ENCODE assay signal across 17 cellular contexts in genomic region chr16:2974319-2975056, GRCh38. TPM values are rescaled to one million over a fixed set of nuclear protein-coding genes. Genes with fewer than 3 reads are reported as not detected.
DNase-seq lines count a peak whose midpoint lies in the region; ATAC-seq, FAIRE-seq and TF ChIP-seq lines count a peak whose summit lies in the region.
"Had no signal": no experiment of that assay in that cellular context is flagged by ENCODE, and none has a peak within 500 bp of the region (broad histone marks: within the 10 kb centered on the region; RNA-seq: fewer than 3 reads in every experiment).

No MANE protein-coding gene starts in this region.

- TF ChIP-seq POLR2A in K562 (conservative IDR thresholded peaks at IDR 0.05) = peak; percentile 57

- intact Hi-C loops in K562 (cut with micrococcal nuclease) = no loop called here
- intact Hi-C loops in activated CD4-positive, alpha-beta T cell treated with anti-CD3 and anti-CD28 coated beads for 36 hours (cut with DNase I, micrococcal nuclease) = loop anchor here in 1 of 2 experiments (5.0 kb wide), 1 partner anchor 48 kb away; the partner anchor contains the start of genes HCFC1R1, THOC6 and TNFRSF12A

- H3K36me3 ChIP-seq in BLaER1 (peaks cover 46% of the 10 kb centered on the region), HEK293 (ENCODE audit: control insufficient read depth in 2 of 2, insufficient read depth in 1 of 2, low read length in 2 of 2) (peaks cover 3 to 76% of the 10 kb centered on the region in 2 experiments; a peak in 2 of 3 replicates), K562 (ENCODE audit: control insufficient read depth, insufficient read depth, low read length) (peaks cover 84% of the 10 kb centered on the region; the same call in 2 of the 3 replicates)

- H3K36me3 Mint-ChIP-seq in activated CD4-positive, alpha-beta T cell treated with anti-CD3 and anti-CD28 coated beads for 36 hours (ENCODE audit: low read depth) = peaks cover 42% of the 10 kb centered on the region
- H3K36me3 Mint-ChIP-seq: CD4-positive, alpha-beta memory T cell had no signal

- no TSS peak for BruUV-seq in K562 (replicated peaks; lab: Mats Ljungman, UMichigan)

- H3K4me1 Mint-ChIP-seq in activated CD4-positive, alpha-beta T cell treated with anti-CD3 and anti-CD28 coated beads for 36 hours = peaks cover 8% of the 10 kb centered on the region

- no peak for DNase-seq in K562 (ENCODE audit: extremely low read depth in 1 of 4, low spot score in 3 of 4)
- no peak for DNase-seq in activated CD4-positive, alpha-beta T cell treated with anti-CD3 and anti-CD28 coated beads for 4 hours
- DNase-seq in activated CD4-positive, alpha-beta T cell treated with anti-CD3 and anti-CD28 coated beads for 36 hours = no peak
- DNase-seq: AML-193; CD4-positive, alpha-beta memory T cell; DMS79; GDM1; KG1; NCI-H1092; NCI-H345; NCI-H526 treated with DMSO at 0.1 percent for 48 hours; PC-3 had no signal

- no peaks in the 10 kb centered on the region for H3K27me3 ChIP-seq in BLaER1
- H3K27me3 ChIP-seq in K562 (ENCODE audit: control insufficient read depth in 2 of 2, insufficient read depth in 2 of 2, low read length in 2 of 2) = no peaks in the 10 kb centered on the region

- no peaks in the 10 kb centered on the region for H3K9me3 ChIP-seq in BLaER1
- H3K9me3 ChIP-seq in HEK293 (ENCODE audit: control insufficient read depth, insufficient read depth, low read depth, low read length) = no peaks in the 10 kb centered on the region
- no peaks in the 10 kb centered on the region for H3K9me3 ChIP-seq in K562 (replicated peaks; ENCODE audit: control insufficient read depth, insufficient read depth, low read depth, low read length)

- 94% methylated on average over 15 of the region's 15 CpGs for WGBS in K562 (ENCODE audit: insufficient coverage, low coverage, missing lambda C conversion rate)

- no peaks in the 10 kb centered on the region for H3K9me3 Mint-ChIP-seq in activated CD4-positive, alpha-beta T cell treated with anti-CD3 and anti-CD28 coated beads for 36 hours (ENCODE audit: low read depth)

- H3K9me1 ChIP-seq in K562 (ENCODE audit: control insufficient read depth, insufficient read depth, low read length) = peaks cover 3% of the 10 kb centered on the region

- H3K4me3 Mint-ChIP-seq in activated CD4-positive, alpha-beta T cell treated with anti-CD3 and anti-CD28 coated beads for 36 hours = no peak overlapping the region

- CTCF ChIA-PET in HEK293 (lab: Yijun Ruan, JAX) (interaction anchor here (0.6 kb wide), 1 partner anchor 1553 kb away, joined by 3 read pairs; no protein-coding TSS in a partner anchor), K562 (lab: Yijun Ruan, JAX; ENCODE audit: low intra/inter-chr PET ratio) (no interaction called here)
- CTCF ChIA-PET in activated CD4-positive, alpha-beta T cell treated with anti-CD3 and anti-CD28 coated beads for 36 hours (lab: Charles Lee) = interaction anchor here (0.6 to 1.1 kb wide), 3 partner anchors 10 to 53 kb away, joined by 3 read pairs; no protein-coding TSS in a partner anchor

- H3K79me2 ChIP-seq in K562 (ENCODE audit: control insufficient read depth, insufficient read depth, low read length) = peaks cover 51% of the 10 kb centered on the region

- no peak overlapping the region for H2AFZ ChIP-seq in K562 (ENCODE audit: low read depth, low read length)

- H3K27me3 Mint-ChIP-seq in activated CD4-positive, alpha-beta T cell treated with anti-CD3 and anti-CD28 coated beads for 36 hours = no peaks in the 10 kb centered on the region

- FAIRE-seq in K562 (lab: Jason Lieb, UNC) = no peak

- POLR2A ChIA-PET in HEK293 (lab: Yijun Ruan, JAX) (interaction anchor here (0.6 to 1.5 kb wide), 5 partner anchors 8 to 92 kb away, joined by 3 to 4 read pairs (median 3); partner anchors contain the start of gene FLYWCH2), K562 (lab: Yijun Ruan, JAX) (interaction anchor here (0.6 to 1.8 kb wide), 6 partner anchors 9 to 170 kb away, joined by 3 to 8 read pairs (median 4); no protein-coding TSS in a partner anchor)
- POLR2A ChIA-PET in activated CD4-positive, alpha-beta T cell treated with anti-CD3 and anti-CD28 coated beads for 36 hours (lab: Charles Lee) = no interaction called here

- H3K27ac Mint-ChIP-seq in activated CD4-positive, alpha-beta T cell treated with anti-CD3 and anti-CD28 coated beads for 36 hours = no peak overlapping the region
- H3K27ac Mint-ChIP-seq: CD4-positive, alpha-beta memory T cell had no signal

- peak overlapping the region; percentile 91 for H3K27ac ChIP-seq in BLaER1
- H3K27ac ChIP-seq in HEK293 (ENCODE audit: extremely low read depth, low read depth, low read length) = no peak overlapping the region; the same call in 1 of the 2 replicates
- no peak overlapping the region for H3K27ac ChIP-seq in K562 (ENCODE audit: extremely low read depth, low read depth, low read length)
- H3K27ac ChIP-seq: SK-N-MC had no signal

- ATAC-seq in K562 = no peak
- ATAC-seq in activated CD4-positive, alpha-beta T cell treated with anti-CD3 and anti-CD28 coated beads for 36 hours = no peak
- no peak for ATAC-seq in GM19351 (IDR thresholded peaks at IDR 0.05; ENCODE audit: unreplicated experiment)
- ATAC-seq: PC-3 had no signal

- H4K20me1 ChIP-seq in BLaER1 (peaks cover 77% of the 10 kb centered on the region), K562 (replicated peaks; ENCODE audit: control insufficient read depth, insufficient read depth, low read length) (peaks cover 25% of the 10 kb centered on the region)

- TF ChIP-seq RAD21 in K562 (CRISPR knock-in tag; conservative IDR thresholded peaks at IDR 0.05 in 1 of 2, IDR thresholded peaks at IDR 0.05 in 1 of 2) = no peak

- peak overlapping the region; percentile 97 for H3K4me2 ChIP-seq in BLaER1
- H3K4me2 ChIP-seq in K562 (ENCODE audit: insufficient read depth, low read length) = no peak overlapping the region

- no peak for TF ChIP-seq CTCF in HEK293 (tag by site-specific recombination; IDR thresholded peaks at IDR 0.05)
- TF ChIP-seq CTCF in K562 (IDR thresholded peaks at IDR 0.05 in 2 of 3, conservative IDR thresholded peaks at IDR 0.05 in 1 of 3; ENCODE audit: insufficient read depth in 2 of 3, low read depth in 1 of 3, low read length in 3 of 3) = no peak

- H3K4me3 ChIP-seq in BLaER1 (peak overlapping the region; percentile 93), HEK293 (ENCODE audit: low read depth, low read length) (no peak overlapping the region), K562 (no peak overlapping the region)
- H3K4me3 ChIP-seq: SK-N-MC had no signal

- H3K4me1 ChIP-seq in BLaER1 (peaks cover 93% of the 10 kb centered on the region), HEK293 (ENCODE audit: control insufficient read depth, insufficient read depth, low read length) (peaks cover 9% of the 10 kb centered on the region), K562 (replicated peaks in 1 of 2; ENCODE audit: control insufficient read depth in 2 of 2, insufficient read depth in 2 of 2, low read length in 2 of 2) (peaks cover 9 to 92% of the 10 kb centered on the region in 2 experiments; a peak in 4 of 5 replicates)

- in situ Hi-C loops in K562 (cut with MboI) = no loop called here

- TF ChIP-seq EP300 in K562 (IDR thresholded peaks at IDR 0.05; ENCODE audit: low read length) = no peak

- H3K9ac ChIP-seq in BLaER1 = peak overlapping the region; percentile 92
- H3K9ac ChIP-seq in K562 (ENCODE audit: insufficient read depth in 1 of 2, low read depth in 2 of 2, low read length in 2 of 2) = peak overlapping the region in 1 of 2 experiments; percentile 81; a peak in 2 of 4 replicates

RNA-seq across cellular contexts. Expression of gene PAQR4, which starts 5.3 kb away (rescaled TPM):
- 19.5 and 61.4 TPM in 2 replicates for total RNA-seq in K562 (2011; cell fraction: chromatin; rRNA removed; ENCODE audit: low replicate concordance)
- 51.0 and 53.6 TPM in 2 replicates for total RNA-seq in K562 (2011; cell fraction: nucleolus; rRNA removed)
- total RNA-seq in K562 (2011; cell fraction: nucleoplasm; rRNA removed) = 31.3 and 34.3 TPM in 2 replicates
- total RNA-seq in K562 (2014; rRNA removed) = 25.3 and 30.1 TPM in 2 replicates
- 8.2 and 10.7 TPM in 2 replicates for total RNA-seq in K562 (2014; rRNA removed; fragmentation: Illumina TruSeq; extraction: Trizol)
- total RNA-seq in K562 (2015; rRNA removed; fragmentation: Illumina TruSeq; extraction: Trizol) = 19.5 and 22.0 TPM in 2 replicates
- total RNA-seq in K562 (2021) = 40.4 TPM in 2 replicates
- 11.6 and 14.6 TPM in 2 replicates for polyA plus RNA-seq in K562 (2011; rRNA removed)
- 16.4 and 41.9 TPM in 2 replicates for polyA plus RNA-seq in K562 (2011; cell fraction: cytosol; rRNA removed)
- 40.3 and 69.3 TPM in 2 replicates for polyA plus RNA-seq in K562 (2011; cell fraction: nucleus; rRNA removed)
- 21.4 and 26.0 TPM in 2 replicates for polyA plus RNA-seq in K562 (2012)
- polyA plus RNA-seq in K562 (2014; fragmentation: Illumina TruSeq; extraction: Trizol) = 21.1 and 27.8 TPM in 2 replicates
- polyA plus RNA-seq in K562 (2014; fragmentation: Nextera tagmentation; extraction: Ambion mirVana) = 1 to 10 TPM in 1 of 2 experiments, under 1 TPM in 1; 0.62 to 1.0 TPM
- 28.9 and 31.6 TPM in 2 replicates for polyA plus RNA-seq in K562 (2014; rRNA removed)
- 4.7 and 8.4 TPM in 2 replicates for polyA minus RNA-seq in K562 (2011; rRNA and poly(A)+ RNA removed)
- polyA minus RNA-seq in K562 (2011; cell fraction: cytosol; rRNA and poly(A)+ RNA removed) = 13.9 and 18.4 TPM in 2 replicates
- 10.0 and 12.0 TPM in 2 replicates for polyA minus RNA-seq in K562 (2011; cell fraction: nucleus; rRNA and poly(A)+ RNA removed)
- 10 to 100 TPM; 28.7 to 31.2 TPM for total RNA-seq in activated CD4-positive, alpha-beta T cell treated with anti-CD3 and anti-CD28 coated beads for 36 hours

RNA-seq across cellular contexts. Expression of gene PKMYT1, which starts 5.8 kb away (rescaled TPM):
- total RNA-seq in K562 (2011; cell fraction: chromatin; rRNA removed; ENCODE audit: low replicate concordance) = 71.6 and 270 TPM in 2 replicates
- 273 and 293 TPM in 2 replicates for total RNA-seq in K562 (2011; cell fraction: nucleolus; rRNA removed)
- 141 and 143 TPM in 2 replicates for total RNA-seq in K562 (2011; cell fraction: nucleoplasm; rRNA removed)
- total RNA-seq in K562 (2014; rRNA removed) (85.5 and 110 TPM in 2 replicates), K562 (2014; rRNA removed; fragmentation: Illumina TruSeq; extraction: Trizol) (19.7 and 21.6 TPM in 2 replicates), K562 (2015; rRNA removed; fragmentation: Illumina TruSeq; extraction: Trizol) (37.8 and 42.5 TPM in 2 replicates), K562 (2021) (187 and 201 TPM in 2 replicates)
- polyA plus RNA-seq in K562 (2011; rRNA removed) (18.7 and 48.0 TPM in 2 replicates), K562 (2014; fragmentation: Illumina TruSeq; extraction: Trizol) (45.6 and 100 TPM in 2 replicates), K562 (2014; fragmentation: Nextera tagmentation; extraction: Ambion mirVana) (10 to 100 TPM in 1 of 2 experiments, 1 to 10 TPM in 1; 8.7 to 12.8 TPM), K562 (2014; rRNA removed) (84.1 and 112 TPM in 2 replicates)
- polyA plus RNA-seq in K562 (2011; cell fraction: cytosol; rRNA removed) = 32.9 and 123 TPM in 2 replicates
- 203 and 375 TPM in 2 replicates for polyA plus RNA-seq in K562 (2011; cell fraction: nucleus; rRNA removed)
- polyA plus RNA-seq in K562 (2012) = 106 and 151 TPM in 2 replicates
- 6.2 and 8.2 TPM in 2 replicates for polyA minus RNA-seq in K562 (2011; rRNA and poly(A)+ RNA removed)
- polyA minus RNA-seq in K562 (2011; cell fraction: cytosol; rRNA and poly(A)+ RNA removed) = 33.3 and 34.1 TPM in 2 replicates
- polyA minus RNA-seq in K562 (2011; cell fraction: nucleus; rRNA and poly(A)+ RNA removed) = 65.0 and 81.9 TPM in 2 replicates
- 100 to 1,000 TPM; 101 to 117 TPM for total RNA-seq in activated CD4-positive, alpha-beta T cell treated with anti-CD3 and anti-CD28 coated beads for 36 hours
- polyA plus RNA-seq: CD4-positive, alpha-beta memory T cell had no signal

RNA-seq across cellular contexts. Expression of gene KREMEN2, which starts 10.4 kb away (rescaled TPM):
- 1.7 and 9.3 TPM in 2 replicates for total RNA-seq in K562 (2011; cell fraction: chromatin; rRNA removed; ENCODE audit: low replicate concordance)
- total RNA-seq in K562 (2011; cell fraction: nucleolus; rRNA removed) = 17.9 and 19.0 TPM in 2 replicates
- 5.8 and 6.7 TPM in 2 replicates for total RNA-seq in K562 (2011; cell fraction: nucleoplasm; rRNA removed)
- 7.7 and 8.6 TPM in 2 replicates for total RNA-seq in K562 (2014; rRNA removed)
- total RNA-seq in K562 (2014; rRNA removed; fragmentation: Illumina TruSeq; extraction: Trizol) = 0.67 and 0.84 TPM in 2 replicates
- 1.5 and 2.0 TPM in 2 replicates for total RNA-seq in K562 (2015; rRNA removed; fragmentation: Illumina TruSeq; extraction: Trizol)
- 7.6 and 8.2 TPM in 2 replicates for total RNA-seq in K562 (2021)
- 1.4 and 3.1 TPM in 2 replicates for polyA plus RNA-seq in K562 (2011; rRNA removed)
- polyA plus RNA-seq in K562 (2011; cell fraction: cytosol; rRNA removed) = 3.1 and 10.2 TPM in 2 replicates
- polyA plus RNA-seq in K562 (2011; cell fraction: nucleus; rRNA removed) = 14.7 and 20.3 TPM in 2 replicates
- polyA plus RNA-seq in K562 (2012) = 1.2 and 3.0 TPM in 2 replicates
- polyA plus RNA-seq in K562 (2014; fragmentation: Illumina TruSeq; extraction: Trizol) = 0.25 and 1.5 TPM in 2 replicates
- polyA plus RNA-seq in K562 (2014; fragmentation: Nextera tagmentation; extraction: Ambion mirVana) = under 1 TPM in 1 of 2 experiments, not detected in 1; 0.04 TPM
- 7.1 and 7.5 TPM in 2 replicates for polyA plus RNA-seq in K562 (2014; rRNA removed)
- polyA minus RNA-seq in K562 (2011; rRNA and poly(A)+ RNA removed) = 0.21 and 0.30 TPM in 2 replicates
- 2.8 and 2.9 TPM in 2 replicates for polyA minus RNA-seq in K562 (2011; cell fraction: cytosol; rRNA and poly(A)+ RNA removed)
- 2.4 and 2.9 TPM in 2 replicates for polyA minus RNA-seq in K562 (2011; cell fraction: nucleus; rRNA and poly(A)+ RNA removed)
- total RNA-seq in activated CD4-positive, alpha-beta T cell treated with anti-CD3 and anti-CD28 coated beads for 36 hours = not detected
- total RNA-seq: CD4-positive, alpha-beta memory T cell had no signal
- polyA plus RNA-seq: CD4-positive, alpha-beta memory T cell had no signal

RNA-seq across cellular contexts. Expression of gene CLDN9, which starts 38.2 kb away (rescaled TPM):
- 0.99 and 3.1 TPM in 2 replicates for total RNA-seq in K562 (2011; cell fraction: chromatin; rRNA removed; ENCODE audit: low replicate concordance)
- total RNA-seq in K562 (2011; cell fraction: nucleolus; rRNA removed) = 2.0 and 3.0 TPM in 2 replicates
- 1.1 and 1.5 TPM in 2 replicates for total RNA-seq in K562 (2011; cell fraction: nucleoplasm; rRNA removed)
- total RNA-seq in K562 (2014; rRNA removed) = 0.12 TPM in 1 of 2 replicates, not detected in the other
- not detected in 2 replicates for total RNA-seq in K562 (2014; rRNA removed; fragmentation: Illumina TruSeq; extraction: Trizol)
- 0.15 and 0.22 TPM in 2 replicates for total RNA-seq in K562 (2015; rRNA removed; fragmentation: Illumina TruSeq; extraction: Trizol)
- total RNA-seq in K562 (2021) = 0.40 and 0.44 TPM in 2 replicates
- polyA plus RNA-seq in K562 (2011; rRNA removed) = 0.18 and 0.27 TPM in 2 replicates
- 0.29 and 0.36 TPM in 2 replicates for polyA plus RNA-seq in K562 (2011; cell fraction: cytosol; rRNA removed)
- 1.6 and 2.9 TPM in 2 replicates for polyA plus RNA-seq in K562 (2011; cell fraction: nucleus; rRNA removed)
- polyA plus RNA-seq in K562 (2012) = 0.79 and 2.7 TPM in 2 replicates
- polyA plus RNA-seq in K562 (2014; fragmentation: Illumina TruSeq; extraction: Trizol) = 0.10 and 0.12 TPM in 2 replicates
- not detected for polyA plus RNA-seq in K562 (2014; fragmentation: Nextera tagmentation; extraction: Ambion mirVana)
- 0.16 and 0.24 TPM in 2 replicates for polyA plus RNA-seq in K562 (2014; rRNA removed)
- 0.09 and 0.18 TPM in 2 replicates for polyA minus RNA-seq in K562 (2011; rRNA and poly(A)+ RNA removed)
- polyA minus RNA-seq in K562 (2011; cell fraction: cytosol; rRNA and poly(A)+ RNA removed) = 1.1 TPM in 1 of 2 replicates, not detected in the other
- polyA minus RNA-seq in K562 (2011; cell fraction: nucleus; rRNA and poly(A)+ RNA removed) = 0.54 and 1.00 TPM in 2 replicates
- total RNA-seq in activated CD4-positive, alpha-beta T cell treated with anti-CD3 and anti-CD28 coated beads for 36 hours = not detected
- total RNA-seq: CD4-positive, alpha-beta memory T cell had no signal
- polyA plus RNA-seq: CD4-positive, alpha-beta memory T cell had no signal

RNA-seq across cellular contexts. Expression of gene CLDN6, which starts 43.5 kb away (rescaled TPM):
- total RNA-seq in K562 (2011; cell fraction: chromatin; rRNA removed; ENCODE audit: low replicate concordance) = 0.53 and 0.65 TPM in 2 replicates
- 2.2 and 2.5 TPM in 2 replicates for total RNA-seq in K562 (2011; cell fraction: nucleolus; rRNA removed)
- total RNA-seq in K562 (2011; cell fraction: nucleoplasm; rRNA removed) = 0.73 and 0.76 TPM in 2 replicates
- 0.23 and 0.49 TPM in 2 replicates for total RNA-seq in K562 (2014; rRNA removed)
- total RNA-seq in K562 (2014; rRNA removed; fragmentation: Illumina TruSeq; extraction: Trizol) = 0.22 and 0.38 TPM in 2 replicates
- 0.26 TPM in 1 of 2 replicates, not detected in the other for total RNA-seq in K562 (2015; rRNA removed; fragmentation: Illumina TruSeq; extraction: Trizol)
- 0.75 and 1.1 TPM in 2 replicates for total RNA-seq in K562 (2021)
- 0.56 and 0.93 TPM in 2 replicates for polyA plus RNA-seq in K562 (2011; rRNA removed)
- 0.58 and 1.1 TPM in 2 replicates for polyA plus RNA-seq in K562 (2011; cell fraction: cytosol; rRNA removed)
- polyA plus RNA-seq in K562 (2011; cell fraction: nucleus; rRNA removed) = 0.24 and 0.42 TPM in 2 replicates
- 0.49 and 1.1 TPM in 2 replicates for polyA plus RNA-seq in K562 (2012)
- polyA plus RNA-seq in K562 (2014; fragmentation: Illumina TruSeq; extraction: Trizol) = 0.45 and 0.83 TPM in 2 replicates
- not detected for polyA plus RNA-seq in K562 (2014; fragmentation: Nextera tagmentation; extraction: Ambion mirVana)
- 0.20 and 0.32 TPM in 2 replicates for polyA plus RNA-seq in K562 (2014; rRNA removed)
- 0.32 and 0.39 TPM in 2 replicates for polyA minus RNA-seq in K562 (2011; rRNA and poly(A)+ RNA removed)
- 1.0 and 2.1 TPM in 2 replicates for polyA minus RNA-seq in K562 (2011; cell fraction: cytosol; rRNA and poly(A)+ RNA removed)
- not detected in 2 replicates for polyA minus RNA-seq in K562 (2011; cell fraction: nucleus; rRNA and poly(A)+ RNA removed)
- not detected for total RNA-seq in activated CD4-positive, alpha-beta T cell treated with anti-CD3 and anti-CD28 coated beads for 36 hours
- total RNA-seq: CD4-positive, alpha-beta memory T cell; MCF 10A; PC-3 had no signal
- polyA plus RNA-seq: CD4-positive, alpha-beta memory T cell had no signal
